ENCODE assay signal across 12 cellular contexts in the genomic region with DNA sequence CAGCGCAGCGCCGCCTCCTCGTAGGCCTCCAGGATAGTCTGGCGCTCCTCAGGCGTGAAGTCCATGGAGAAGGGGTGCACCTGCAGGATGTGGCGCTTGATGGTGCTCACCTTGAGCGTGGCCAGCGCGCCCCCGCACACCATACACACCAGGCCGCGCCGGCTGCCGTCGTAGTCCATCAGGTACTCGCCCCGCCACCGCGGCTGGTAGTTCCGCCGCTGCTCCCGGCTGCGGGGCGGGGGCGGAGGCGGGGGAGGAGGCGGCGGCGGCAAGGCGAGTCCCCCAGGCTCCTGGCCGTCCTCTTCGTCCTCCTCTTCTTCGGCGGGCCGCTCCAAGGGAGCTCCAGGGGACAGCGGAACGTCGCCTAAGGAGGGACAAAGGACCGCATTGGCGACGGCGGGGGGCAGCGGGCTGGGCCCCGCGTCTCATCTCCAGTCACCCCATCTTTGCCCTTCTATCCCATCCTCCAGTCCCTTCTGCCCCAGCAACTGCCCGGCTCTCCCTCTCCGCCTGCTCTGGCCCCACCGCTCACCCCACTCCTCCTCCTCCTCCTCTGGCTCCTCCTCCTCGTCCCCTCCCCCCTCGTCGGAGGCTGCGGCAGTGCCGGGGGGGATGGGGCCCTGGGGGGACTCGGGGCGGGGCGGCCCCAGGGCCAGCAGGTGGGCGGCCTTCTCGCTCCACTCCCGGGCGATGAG. TPM values are rescaled to one million over a fixed set of nuclear protein-coding genes. Genes with fewer than 3 reads are reported as not detected.
A peak's percentile ranks its signal among the peaks of the same experiment; 100 is the strongest.
DNase-seq lines count a peak whose midpoint lies in the region; ATAC-seq and TF ChIP-seq lines count a peak whose summit lies in the region.
"Had no signal": no experiment of that assay in that cellular context is flagged by ENCODE, and none has a peak within 500 bp of the region (broad histone marks: within the 10 kb centered on the region; RNA-seq: fewer than 3 reads in every experiment).

No MANE protein-coding gene starts in this region.

- peaks cover 13% of the 10 kb centered on the region for H3K36me3 ChIP-seq in HUES48 (ENCODE audit: control insufficient read depth, insufficient read depth, low read length)

- CTCF ChIA-PET in activated naive CD4-positive, alpha-beta T cell treated with anti-CD3 and anti-CD28 coated beads, Interleukin-2, amount 10 ng/mL, durations not matched to agents 7 days and 5 days (lab: Charles Lee) = no interaction called here

- H3K36me3 Mint-ChIP-seq in endothelial cell (ENCODE audit: low read depth, unreplicated experiment) = peaks cover 11% of the 10 kb centered on the region
- no peaks in the 10 kb centered on the region for H3K36me3 Mint-ChIP-seq in activated naive CD4-positive, alpha-beta T cell treated with anti-CD3 and anti-CD28 coated beads, Interleukin-2, amount 10 ng/mL, durations not matched to agents 7 days and 5 days

- H3K4me1 Mint-ChIP-seq in endothelial cell (ENCODE audit: unreplicated experiment) = peaks cover 29% of the 10 kb centered on the region
- peaks cover 9% of the 10 kb centered on the region for H3K4me1 Mint-ChIP-seq in activated naive CD4-positive, alpha-beta T cell treated with anti-CD3 and anti-CD28 coated beads, Interleukin-2, amount 10 ng/mL, durations not matched to agents 7 days and 5 days

- peak overlapping the region; percentile 42 for H3K4me3 Mint-ChIP-seq in endothelial cell (ENCODE audit: unreplicated experiment)
- H3K4me3 Mint-ChIP-seq in activated naive CD4-positive, alpha-beta T cell treated with anti-CD3 and anti-CD28 coated beads, Interleukin-2, amount 10 ng/mL, durations not matched to agents 7 days and 5 days = no peak overlapping the region
- H3K4me3 Mint-ChIP-seq: activated naive CD4-positive, alpha-beta T cell treated with anti-CD3 and anti-CD28 coated beads for 36 hours had no signal

- H3K4me1 ChIP-seq in HUES48 (ENCODE audit: control insufficient read depth, insufficient read depth, low read length) = peaks cover 43% of the 10 kb centered on the region

- no peak for TF ChIP-seq CTCF in endothelial cell (IDR thresholded peaks at IDR 0.05; ENCODE audit: unreplicated experiment)

- peaks cover 9% of the 10 kb centered on the region for H3K27me3 Mint-ChIP-seq in endothelial cell (ENCODE audit: unreplicated experiment)
- peaks cover 9% of the 10 kb centered on the region for H3K27me3 Mint-ChIP-seq in activated naive CD4-positive, alpha-beta T cell treated with anti-CD3 and anti-CD28 coated beads, Interleukin-2, amount 10 ng/mL, durations not matched to agents 7 days and 5 days

- H3K27ac Mint-ChIP-seq in endothelial cell (ENCODE audit: unreplicated experiment) = no peak overlapping the region
- no peak overlapping the region for H3K27ac Mint-ChIP-seq in activated naive CD4-positive, alpha-beta T cell treated with anti-CD3 and anti-CD28 coated beads, Interleukin-2, amount 10 ng/mL, durations not matched to agents 7 days and 5 days
- H3K27ac Mint-ChIP-seq: activated naive CD4-positive, alpha-beta T cell treated with anti-CD3 and anti-CD28 coated beads for 36 hours had no signal

- DNase-seq in endothelial cell (ENCODE audit: low spot score) = peak; percentile 31
- DNase-seq in left lobe of liver (ENCODE audit: low spot score) = peak; percentile 81
- no peak for DNase-seq in activated naive CD4-positive, alpha-beta T cell treated with anti-CD3 and anti-CD28 coated beads, Interleukin-2, amount 10 ng/mL, durations not matched to agents 7 days and 5 days
- DNase-seq in NCI-H1417 (lab: John Stamatoyannopoulos, UW) = no peak
- no peak for DNase-seq in COR-L47 (lab: John Stamatoyannopoulos, UW)
- DNase-seq in activated T-cell treated with anti-CD3 and anti-CD28 coated beads, Interleukin-2, amount 50 U/mL, for 48 hours = no peak
- DNase-seq: activated CD4-positive, alpha-beta T cell treated with anti-CD3 and anti-CD28 coated beads for 1 hour; activated naive CD4-positive, alpha-beta T cell treated with anti-CD3 and anti-CD28 coated beads for 36 hours; NCI-H187 treated with DMSO at 0.1 percent for 48 hours; RPMI8226 had no signal

- no peaks in the 10 kb centered on the region for H3K27me3 ChIP-seq in HUES48 (ENCODE audit: control insufficient read depth, insufficient read depth, low read length)

- H3K9me3 Mint-ChIP-seq in endothelial cell (ENCODE audit: unreplicated experiment) = no peaks in the 10 kb centered on the region
- no peaks in the 10 kb centered on the region for H3K9me3 Mint-ChIP-seq in activated naive CD4-positive, alpha-beta T cell treated with anti-CD3 and anti-CD28 coated beads, Interleukin-2, amount 10 ng/mL, durations not matched to agents 7 days and 5 days
- H3K9me3 Mint-ChIP-seq: activated naive CD4-positive, alpha-beta T cell treated with anti-CD3 and anti-CD28 coated beads for 36 hours had no signal

- H3K27ac ChIP-seq in HUES48 (ENCODE audit: low read depth, low read length) = peak overlapping the region; percentile 91
- H3K27ac ChIP-seq in skin epidermis = peak overlapping the region in 1 of 21 experiments; percentile 63

- no peaks in the 10 kb centered on the region for H3K9me3 ChIP-seq in HUES48 (ENCODE audit: control insufficient read depth, insufficient read depth, low read length)

- peak; percentile 60 for ATAC-seq in left lobe of liver

- peak overlapping the region; percentile 90 for H3K4me3 ChIP-seq in HUES48 (ENCODE audit: low read depth, low read length)
- peak overlapping the region in 4 of 7 experiments; percentile 8 to 39 (median 20) for H3K4me3 ChIP-seq in skin epidermis

- peak overlapping the region; percentile 86 for H3K9ac ChIP-seq in HUES48 (ENCODE audit: low read depth, low read length)

RNA-seq across cellular contexts. Expression of gene ZFTA, which starts 4.9 kb away (rescaled TPM):
- total RNA-seq in endothelial cell (ENCODE audit: unreplicated experiment) (41.1 TPM), left lobe of liver (14.8 TPM)

RNA-seq across cellular contexts. Expression of gene SPINDOC, which starts 49.6 kb away (rescaled TPM):
- total RNA-seq in endothelial cell (ENCODE audit: unreplicated experiment) = 55.3 TPM
- 3.4 TPM for total RNA-seq in left lobe of liver

Comparison
In these comparisons a context has a peak if more than half of its experiments do, and no peak if none do; other contexts are left out.
1. DNase-seq: peak in endothelial cell (single experiment) and left lobe of liver (single experiment); none in activated naive CD4-positive, alpha-beta T cell treated with anti-CD3 and anti-CD28 coated beads, Interleukin-2, amount 10 ng/mL, durations not matched to agents 7 days and 5 days (single experiment), NCI-H1417 (0 of 3), COR-L47 (single experiment) and activated T-cell treated with anti-CD3 and anti-CD28 coated beads, Interleukin-2, amount 50 U/mL, for 48 hours (0 of 2).
2. RNA of gene SPINDOC, which starts 49.6 kb away (total RNA-seq): 55.3 TPM in endothelial cell (single experiment); 3.4 TPM in left lobe of liver (single experiment); every median in the first group is over 10 times any median in the second.